ENCODE assay signal across 25 cellular contexts in the genomic region with DNA sequence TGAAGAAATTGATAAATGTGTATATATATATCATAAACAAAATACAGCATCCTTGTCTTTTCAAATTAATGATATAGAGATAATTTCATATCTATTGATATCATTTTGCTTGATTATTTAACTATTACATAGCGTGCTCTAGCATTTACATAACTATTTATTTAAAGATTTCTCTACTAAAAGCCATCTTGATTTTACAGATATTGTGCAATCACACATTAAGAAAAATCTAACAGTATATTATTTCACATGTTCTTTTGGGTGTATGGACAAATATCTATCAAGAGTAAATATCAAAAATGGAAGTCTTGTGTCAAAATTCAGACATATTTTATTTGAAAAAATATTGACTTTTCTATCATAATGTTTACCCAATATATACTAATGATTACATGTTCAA.
"Had no signal": no experiment of that assay in that cellular context is flagged by ENCODE, and none has a peak within 500 bp of the region (broad histone marks: within the 10 kb centered on the region; RNA-seq: fewer than 3 reads in every experiment).

No MANE protein-coding gene starts in this region.

- H3K36me3 ChIP-seq: MG63, Peyer's patch, SJCRH30 had no signal

- DNase-seq: KBM-7; MG63; NCI-H1092; NCI-H1105 treated with DMSO at 0.1 percent for 48 hours; NCI-H1417 treated with DMSO at 0.1 percent for 48 hours; NCI-H146; NCI-H1694 treated with DMSO at 0.1 percent for 48 hours; NCI-H1930; NCI-H2081; NCI-H2107; NCI-H2227 treated with DMSO at 0.1 percent for 48 hours; NCI-H510A; NCI-H524 treated with DMSO at 0.1 percent for 48 hours; NCI-H69; NCI-H774; NK-92 treated with Interleukin-12 subunit alpha and Interleukin-12 subunit beta, amount 100 ng/mL, for 24 hours; OCI-M1; PC-9; Peyer's patch; SHP77 treated with DMSO at 0.1 percent for 48 hours; SJCRH30; T-helper 1 cell had no signal

- H3K27me3 Mint-ChIP-seq: IgD-negative memory B cell had no signal

- ATAC-seq: Right ventricle myocardium inferior, SK-N-SH treated with all-trans-retinoic acid at 6 μM for 48 hours had no signal

- H3K27ac Mint-ChIP-seq: IgD-negative memory B cell had no signal

- H3K4me3 ChIP-seq: MG63, PC-9, Peyer's patch, SJCRH30 had no signal

- H3K4me1 Mint-ChIP-seq: IgD-negative memory B cell had no signal

- H3K4me1 ChIP-seq: Peyer's patch, SJCRH30 had no signal

- H3K4me3 Mint-ChIP-seq: IgD-negative memory B cell had no signal

- H3K27me3 ChIP-seq: MG63, Peyer's patch, SJCRH30 had no signal

- H3K36me3 Mint-ChIP-seq: IgD-negative memory B cell had no signal

- H3K9me3 ChIP-seq: MG63, Peyer's patch, SJCRH30 had no signal

- H3K4me2 ChIP-seq: PC-9 had no signal

- H2AFZ ChIP-seq: PC-9 had no signal

- H3K27ac ChIP-seq: PC-9, Peyer's patch, SJCRH30 had no signal
